In the genomic region with DNA sequence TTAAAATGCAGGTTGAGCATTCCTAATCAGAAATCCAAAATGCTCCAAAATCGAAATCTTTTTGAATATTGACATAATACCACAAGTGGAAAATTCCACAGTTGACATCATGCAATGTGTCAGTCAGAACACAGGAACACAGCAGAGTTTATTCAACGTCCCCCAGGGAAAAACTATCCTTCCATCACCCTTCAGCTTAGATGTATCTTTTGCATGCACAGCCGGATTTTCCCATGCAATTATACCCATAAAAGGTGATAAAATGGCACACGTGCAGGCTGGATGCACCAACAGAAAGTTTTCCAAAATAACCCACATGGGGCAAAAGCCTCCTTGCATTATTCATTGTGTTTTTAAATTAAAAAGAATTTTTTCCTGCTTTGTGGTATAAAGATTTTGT, we compare ENCODE assay signal across 19 cellular contexts.
DNase-seq lines count a peak whose midpoint lies in the region; ATAC-seq and TF ChIP-seq lines count a peak whose summit lies in the region.
"Had no signal": no experiment of that assay in that cellular context is flagged by ENCODE, and none has a peak within 500 bp of the region (broad histone marks: within the 10 kb centered on the region; RNA-seq: fewer than 3 reads in every experiment).

No MANE protein-coding gene starts in this region.

- H3K4me3 Mint-ChIP-seq in stimulated activated naive CD8-positive, alpha-beta T cell treated with anti-CD3 and anti-CD28 coated beads, Interleukin-15, Interleukin-2, amounts not matched to agents 100 ng/mL and 50 ng/mL, for 24 hours, result no peak overlapping the region
- H3K4me3 Mint-ChIP-seq in stimulated activated naive CD8-positive, alpha-beta T cell treated with anti-CD3 and anti-CD28 coated beads, Interleukin-15, amount 100 ng/mL, for 72 hours, result no peak overlapping the region
- no peak overlapping the region for H3K4me3 Mint-ChIP-seq in type B pancreatic cell
- H3K4me3 Mint-ChIP-seq: activated naive CD8-positive, alpha-beta T cell treated with anti-CD3 and anti-CD28 coated beads for 36 hours; dendritic cell treated with granulocyte-macrophage colony-stimulating factor and Interleukin-4, amounts not matched to agents 40 ng/mL and 50 ng/mL, for 4 days; T-helper 1 cell treated with Interleukin-12 subunit alpha and Interleukin-12 subunit beta and Interleukin-4 antibody, amounts not matched to agents 30 μg/mL and 1 μg/mL, for 36 hours had no signal

- H3K27ac ChIP-seq in brain microvascular endothelial cell, result no peak overlapping the region
- peak overlapping the region; percentile 41 for H3K27ac ChIP-seq in mesodermal cell (ENCODE audit: low read depth, low read length, severe bottlenecking)
- H3K27ac ChIP-seq: body of pancreas, testis, WERI-Rb-1 had no signal

- no peaks in the 10 kb centered on the region for H3K9me3 Mint-ChIP-seq in stimulated activated naive CD8-positive, alpha-beta T cell treated with anti-CD3 and anti-CD28 coated beads, Interleukin-15, Interleukin-2, amounts not matched to agents 100 ng/mL and 50 ng/mL, for 24 hours
- H3K9me3 Mint-ChIP-seq in stimulated activated naive CD8-positive, alpha-beta T cell treated with anti-CD3 and anti-CD28 coated beads, Interleukin-15, amount 100 ng/mL, for 72 hours, result no peaks in the 10 kb centered on the region
- H3K9me3 Mint-ChIP-seq in type B pancreatic cell, result no peaks in the 10 kb centered on the region
- H3K9me3 Mint-ChIP-seq: activated naive CD8-positive, alpha-beta T cell treated with anti-CD3 and anti-CD28 coated beads for 36 hours; dendritic cell treated with granulocyte-macrophage colony-stimulating factor and Interleukin-4, amounts not matched to agents 40 ng/mL and 50 ng/mL, for 4 days; T-helper 1 cell treated with Interleukin-12 subunit alpha and Interleukin-12 subunit beta and Interleukin-4 antibody, amounts not matched to agents 30 μg/mL and 1 μg/mL, for 36 hours had no signal

- DNase-seq in stimulated activated naive CD8-positive, alpha-beta T cell treated with anti-CD3 and anti-CD28 coated beads, Interleukin-15, amount 100 ng/mL, for 72 hours, result no peak
- DNase-seq in brain microvascular endothelial cell, result peak; percentile 16
- DNase-seq in type B pancreatic cell (ENCODE audit: extremely low spot score, unreplicated experiment), result no peak
- no peak for DNase-seq in NCI-H526 treated with DMSO at 0.1 percent for 48 hours (lab: John Stamatoyannopoulos, UW)
- DNase-seq: ACHN; activated naive CD8-positive, alpha-beta T cell treated with anti-CD3 and anti-CD28 coated beads for 36 hours; body of pancreas; gastrocnemius medialis; KG1; NCI-H2029 treated with DMSO at 0.1 percent for 48 hours; retina; testis; WERI-Rb-1 had no signal

- TF ChIP-seq CTCF in brain microvascular endothelial cell (IDR thresholded peaks at IDR 0.05; ENCODE audit: low read depth, low read length, missing control alignments) (no peak), type B pancreatic cell (conservative IDR thresholded peaks at IDR 0.05) (no peak)

- WGBS in mesodermal cell (ENCODE audit: insufficient coverage in 2 of 2), 2 experiments, result 77 to 100% methylated on average over 2 of the region's 4 CpGs

- peaks cover 13% of the 10 kb centered on the region for H3K4me1 Mint-ChIP-seq in stimulated activated naive CD8-positive, alpha-beta T cell treated with anti-CD3 and anti-CD28 coated beads, Interleukin-15, Interleukin-2, amounts not matched to agents 100 ng/mL and 50 ng/mL, for 24 hours (ENCODE audit: low read depth)
- H3K4me1 Mint-ChIP-seq in stimulated activated naive CD8-positive, alpha-beta T cell treated with anti-CD3 and anti-CD28 coated beads, Interleukin-15, amount 100 ng/mL, for 72 hours, result peaks cover 4% of the 10 kb centered on the region
- H3K4me1 Mint-ChIP-seq in type B pancreatic cell (ENCODE audit: unreplicated experiment), result peaks cover 10% of the 10 kb centered on the region

- peaks cover 51% of the 10 kb centered on the region for H3K36me3 Mint-ChIP-seq in stimulated activated naive CD8-positive, alpha-beta T cell treated with anti-CD3 and anti-CD28 coated beads, Interleukin-15, Interleukin-2, amounts not matched to agents 100 ng/mL and 50 ng/mL, for 24 hours (ENCODE audit: low read depth)
- H3K36me3 Mint-ChIP-seq in type B pancreatic cell, result peaks cover 16% of the 10 kb centered on the region

- H3K9me3 ChIP-seq in mesodermal cell (ENCODE audit: control insufficient read depth, low read length), result no peaks in the 10 kb centered on the region
- H3K9me3 ChIP-seq: body of pancreas, gastrocnemius medialis, testis had no signal

- no peaks in the 10 kb centered on the region for H3K27me3 ChIP-seq in brain microvascular endothelial cell (replicated peaks)
- H3K27me3 ChIP-seq: body of pancreas, gastrocnemius medialis, testis had no signal

- in situ Hi-C loops in brain microvascular endothelial cell (cut with HindIII; ENCODE audit: low pct_ligation_motif_present, low sequenced_read_pairs), result no loop called here

- peaks cover 3% of the 10 kb centered on the region for H3K36me3 ChIP-seq in brain microvascular endothelial cell (replicated peaks)
- H3K36me3 ChIP-seq in mesodermal cell (ENCODE audit: control insufficient read depth, insufficient read depth, low read length), result peaks cover 44% of the 10 kb centered on the region
- H3K36me3 ChIP-seq: WERI-Rb-1 had no signal

- no peak for ATAC-seq in stimulated activated naive CD8-positive, alpha-beta T cell treated with anti-CD3 and anti-CD28 coated beads, Interleukin-15, amount 100 ng/mL, for 72 hours
- no peak for ATAC-seq in HG02885 (IDR thresholded peaks at IDR 0.05; ENCODE audit: poor library complexity, unreplicated experiment)
- ATAC-seq in HG03175 (IDR thresholded peaks at IDR 0.05; ENCODE audit: unreplicated experiment), result no peak
- ATAC-seq: body of pancreas had no signal

- peaks cover 19% of the 10 kb centered on the region for H3K4me1 ChIP-seq in mesodermal cell (ENCODE audit: control insufficient read depth, insufficient read depth, low read length, poor library complexity, severe bottlenecking)

- peak overlapping the region; percentile 16 for H3K27ac Mint-ChIP-seq in stimulated activated naive CD8-positive, alpha-beta T cell treated with anti-CD3 and anti-CD28 coated beads, Interleukin-15, Interleukin-2, amounts not matched to agents 100 ng/mL and 50 ng/mL, for 24 hours
- no peak overlapping the region for H3K27ac Mint-ChIP-seq in stimulated activated naive CD8-positive, alpha-beta T cell treated with anti-CD3 and anti-CD28 coated beads, Interleukin-15, amount 100 ng/mL, for 72 hours
- peak overlapping the region; percentile 54 for H3K27ac Mint-ChIP-seq in type B pancreatic cell
- H3K27ac Mint-ChIP-seq: activated naive CD8-positive, alpha-beta T cell treated with anti-CD3 and anti-CD28 coated beads for 36 hours; dendritic cell treated with granulocyte-macrophage colony-stimulating factor and Interleukin-4, amounts not matched to agents 40 ng/mL and 50 ng/mL, for 4 days; T-helper 1 cell treated with Interleukin-12 subunit alpha and Interleukin-12 subunit beta and Interleukin-4 antibody, amounts not matched to agents 30 μg/mL and 1 μg/mL, for 36 hours had no signal

- H3K4me3 ChIP-seq in brain microvascular endothelial cell (ENCODE audit: low read depth, low read length) (no peak overlapping the region), mesodermal cell (ENCODE audit: extremely low read depth, insufficient read depth, low read length, poor library complexity, severe bottlenecking) (no peak overlapping the region)
- H3K4me3 ChIP-seq: body of pancreas, gastrocnemius medialis, testis had no signal

- H3K27me3 Mint-ChIP-seq in stimulated activated naive CD8-positive, alpha-beta T cell treated with anti-CD3 and anti-CD28 coated beads, Interleukin-15, Interleukin-2, amounts not matched to agents 100 ng/mL and 50 ng/mL, for 24 hours, result no peaks in the 10 kb centered on the region
- no peaks in the 10 kb centered on the region for H3K27me3 Mint-ChIP-seq in stimulated activated naive CD8-positive, alpha-beta T cell treated with anti-CD3 and anti-CD28 coated beads, Interleukin-15, amount 100 ng/mL, for 72 hours
- H3K27me3 Mint-ChIP-seq in type B pancreatic cell, result no peaks in the 10 kb centered on the region
- H3K27me3 Mint-ChIP-seq: activated naive CD8-positive, alpha-beta T cell treated with anti-CD3 and anti-CD28 coated beads for 36 hours; dendritic cell treated with granulocyte-macrophage colony-stimulating factor and Interleukin-4, amounts not matched to agents 40 ng/mL and 50 ng/mL, for 4 days had no signal

Comparison
In these comparisons a context has a peak if more than half of its experiments do, and no peak if none do; other contexts are left out.
1. H3K27ac Mint-ChIP-seq: peak in stimulated activated naive CD8-positive, alpha-beta T cell treated with anti-CD3 and anti-CD28 coated beads, Interleukin-15, Interleukin-2, amounts not matched to agents 100 ng/mL and 50 ng/mL, for 24 hours (single experiment) and type B pancreatic cell (single experiment); none in stimulated activated naive CD8-positive, alpha-beta T cell treated with anti-CD3 and anti-CD28 coated beads, Interleukin-15, amount 100 ng/mL, for 72 hours (0 of 2).